Comparison of ENCODE assay signal across 13 cellular contexts in genomic region chr7:157018328-157018996, GRCh38.
DNase-seq lines count a peak whose midpoint lies in the region; ATAC-seq and TF ChIP-seq lines count a peak whose summit lies in the region.
"Had no signal": no experiment of that assay in that cellular context is flagged by ENCODE, and none has a peak within 500 bp of the region (broad histone marks: within the 10 kb centered on the region; RNA-seq: fewer than 3 reads in every experiment).

No MANE protein-coding gene starts in this region.

- DNase-seq in DMS53 (lab: John Stamatoyannopoulos, UW) = peak; percentile 54
- DNase-seq in DMS53 treated with DMSO at 0.1 percent for 48 hours (lab: John Stamatoyannopoulos, UW; ENCODE audit: unreplicated experiment) = no peak
- DNase-seq in WERI-Rb-1 = no peak
- DNase-seq in stimulated activated CD8-positive, alpha-beta memory T cell treated with anti-CD3 and anti-CD28 coated beads, Interleukin-4, amount 100 ng/mL, for 48 hours = peak; percentile 30
- DNase-seq: 8988T; activated CD4-positive, alpha-beta T cell treated with anti-CD3 and anti-CD28 coated beads for 1 hour; activated effector memory CD4-positive, alpha-beta T cell treated with Interleukin-2 at 50 U/mL for 16 hours had no signal

- H3K4me3 ChIP-seq in WERI-Rb-1 (ENCODE audit: low read depth, low read length) (peak overlapping the region; percentile 26; the same call in 1 of the 2 replicates), iPS-15b (ENCODE audit: low read depth, low read length) (peak overlapping the region; percentile 43)
- H3K4me3 ChIP-seq: SK-N-MC, skin epidermis had no signal

- H3K27me3 ChIP-seq in WERI-Rb-1 (ENCODE audit: insufficient read depth, low read depth, severe bottlenecking) (no peaks in the 10 kb centered on the region), iPS-15b (ENCODE audit: control insufficient read depth, insufficient read depth, low read length) (peaks cover 99% of the 10 kb centered on the region)

- H3K27ac ChIP-seq in WERI-Rb-1 = peak overlapping the region; percentile 92
- H3K27ac ChIP-seq: SK-N-MC, skin epidermis had no signal

- H3K9ac ChIP-seq in iPS-15b (ENCODE audit: low read depth, low read length) = no peak overlapping the region

- no peak for TF ChIP-seq CTCF in WERI-Rb-1 (IDR thresholded peaks at IDR 0.05; ENCODE audit: low read depth, low read length)

- H3K4me1 ChIP-seq in iPS-15b (ENCODE audit: control insufficient read depth, insufficient read depth, low read length) = peaks cover 27% of the 10 kb centered on the region

- no peak for ATAC-seq in GM21528 (IDR thresholded peaks at IDR 0.05; ENCODE audit: low FRiP score, unreplicated experiment)
- ATAC-seq in HG03460 (IDR thresholded peaks at IDR 0.05; ENCODE audit: unreplicated experiment) = no peak
- no peak for ATAC-seq in GM18519 (IDR thresholded peaks at IDR 0.05; ENCODE audit: low FRiP score, unreplicated experiment)

- H3K9me3 ChIP-seq in WERI-Rb-1 (ENCODE audit: severe bottlenecking) = no peaks in the 10 kb centered on the region
- H3K9me3 ChIP-seq in iPS-15b (ENCODE audit: control insufficient read depth, insufficient read depth, low read length) = no peaks in the 10 kb centered on the region

- H3K36me3 ChIP-seq in WERI-Rb-1 = no peaks in the 10 kb centered on the region
- no peaks in the 10 kb centered on the region for H3K36me3 ChIP-seq in iPS-15b (ENCODE audit: control insufficient read depth, insufficient read depth, low read length)

Comparison
In these comparisons a context has a peak if more than half of its experiments do, and no peak if none do; other contexts are left out.
1. DNase-seq: peak in DMS53 (single experiment) and stimulated activated CD8-positive, alpha-beta memory T cell treated with anti-CD3 and anti-CD28 coated beads, Interleukin-4, amount 100 ng/mL, for 48 hours (single experiment); none in DMS53 treated with DMSO at 0.1 percent for 48 hours (single experiment) and WERI-Rb-1 (single experiment).